1 cellular context compared by ENCODE assay signal in genomic region chr4:3800351-3800750, GRCh38.
TF ChIP-seq lines count a peak whose summit lies in the region.

No MANE protein-coding gene starts in this region.

TF ChIP-seq in H1, 55 proteins besides CTCF, POLR2A, EP300 and RAD21:
- no peak for TF ChIP-seq EGR1 (IDR thresholded peaks at IDR 0.05; ENCODE audit: borderline replicate concordance, low read depth, low read length)
- no peak for TF ChIP-seq CEBPB (IDR thresholded peaks at IDR 0.05; ENCODE audit: low read depth, low read length)
- no peak for TF ChIP-seq SIN3A (conservative IDR thresholded peaks at IDR 0.05 in 1 of 2, IDR thresholded peaks at IDR 0.05 in 1 of 2; ENCODE audit: low read depth in 1 of 2, low read length in 2 of 2)
- no peak for TF ChIP-seq KDM5A (IDR thresholded peaks at IDR 0.05; ENCODE audit: low read length)
- no peak for TF ChIP-seq SAP30 (IDR thresholded peaks at IDR 0.05; ENCODE audit: insufficient read depth, insufficient replicate concordance, low read length)
- TF ChIP-seq CBX8 (IDR thresholded peaks at IDR 0.05; ENCODE audit: borderline replicate concordance, low read depth, low read length): no peak
- TF ChIP-seq MAX (IDR thresholded peaks at IDR 0.05): no peak
